Comparison of ENCODE assay signal across 8 cellular contexts in the genomic region with DNA sequence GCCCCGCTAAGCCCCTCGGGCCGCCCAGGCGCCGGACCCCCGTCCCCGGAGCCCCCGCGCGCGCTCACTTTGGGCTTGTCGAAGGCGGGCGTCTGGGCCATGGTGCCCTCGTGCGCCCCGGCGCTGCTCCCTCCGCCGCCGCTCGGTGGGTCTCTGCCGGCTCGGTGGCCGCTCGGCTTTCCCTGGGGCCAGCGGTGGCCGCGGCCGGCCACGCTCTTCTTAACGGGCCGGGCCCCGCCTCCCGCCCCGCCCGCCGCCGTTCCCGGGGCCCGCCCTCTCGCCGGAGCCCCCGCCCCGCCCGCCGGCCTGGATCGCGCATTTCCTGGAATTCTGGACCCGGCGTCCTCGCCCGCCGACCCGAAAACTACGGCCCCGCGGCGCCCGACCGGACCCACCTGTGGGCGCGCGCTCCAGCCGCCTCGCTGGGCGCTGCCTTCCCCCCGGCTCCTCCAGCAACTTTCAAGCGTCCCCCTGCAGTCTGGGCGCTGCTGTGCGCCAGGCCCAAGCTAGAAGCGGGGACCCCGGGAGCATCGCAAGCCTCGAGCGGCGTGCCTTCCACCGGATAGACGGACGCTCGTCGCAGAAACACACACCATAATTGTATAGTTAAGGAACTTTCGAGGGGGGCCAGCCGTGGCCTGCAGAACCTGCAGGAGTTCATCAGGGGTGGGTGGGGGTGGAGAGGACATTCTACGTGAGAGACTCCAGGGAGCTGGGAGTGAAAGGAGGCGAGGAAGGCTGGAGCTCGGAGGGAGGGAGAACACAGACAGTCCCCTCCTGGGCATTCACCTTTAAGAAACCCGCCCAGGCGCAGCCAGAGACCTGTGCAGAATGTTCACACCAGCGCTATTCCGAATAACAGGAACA. TPM values are rescaled to one million over a fixed set of nuclear protein-coding genes. Genes with fewer than 3 reads are reported as not detected.
DNase-seq lines count a peak whose midpoint lies in the region; ATAC-seq and TF ChIP-seq lines count a peak whose summit lies in the region.

A gene (minus strand): TSS at position 193 of the 867 bp plus-strand sequence. CDS start 92 bp downstream, at position 101.

- peak within 1 kb of the TSS; percentile 84 for H3K4me3 Mint-ChIP-seq in glutamatergic neuron (ENCODE audit: unreplicated experiment)

- ATAC-seq in HG02798 (IDR thresholded peaks at IDR 0.05; ENCODE audit: poor library complexity, unreplicated experiment): peak; percentile 30
- ATAC-seq in activated naive CD4-positive, alpha-beta T cell treated with anti-CD3 and anti-CD28 coated beads, Interleukin-2, amount 50 U/mL, for 72 hours: peak; percentile 38 to 75
- ATAC-seq in HG03196 (IDR thresholded peaks at IDR 0.05; ENCODE audit: unreplicated experiment): no peak

- H3K27me3 Mint-ChIP-seq in glutamatergic neuron (ENCODE audit: unreplicated experiment): peaks cover 23% of the 10 kb centered on the region

- H3K36me3 ChIP-seq in PC-9 (ENCODE audit: low read depth): no peaks in the 10 kb centered on the region

- peaks cover 4 to 11% of the 10 kb centered on the region in 2 donors for H3K36me3 Mint-ChIP-seq in activated naive CD4-positive, alpha-beta T cell treated with anti-CD3 and anti-CD28 coated beads, Interleukin-2, amount 50 U/mL, for 72 hours
- H3K36me3 Mint-ChIP-seq in glutamatergic neuron (ENCODE audit: unreplicated experiment): peaks cover 6% of the 10 kb centered on the region

- no peak within 1 kb of the TSS for H3K27ac ChIP-seq in PC-9

- H3K4me1 ChIP-seq in PC-9 (replicated peaks; ENCODE audit: insufficient read depth): peaks cover 15% of the 10 kb centered on the region; the same call in 1 of the 2 replicates

- peak within 1 kb of the TSS; percentile 82 for H2AFZ ChIP-seq in PC-9

- peak; percentile 88 for DNase-seq in DMS53 (lab: John Stamatoyannopoulos, UW)
- DNase-seq in PC-9: peak; percentile 48 to 63
- DNase-seq in activated naive CD4-positive, alpha-beta T cell treated with anti-CD3 and anti-CD28 coated beads, Interleukin-2, amount 50 U/mL, for 72 hours (ENCODE audit: low spot score in 2 of 2): peak; percentile 49 to 63
- DNase-seq in glutamatergic neuron: peak; percentile 55
- peak in 39 of 56 donors; percentile 9 to 68 (median 33) for DNase-seq in nucleus accumbens (lab: John Stamatoyannopoulos, UW)
- DNase-seq in pons (ENCODE audit: low spot score): no peak

- peaks cover 4% of the 10 kb centered on the region for H3K4me1 Mint-ChIP-seq in glutamatergic neuron (ENCODE audit: low read depth, unreplicated experiment)

- H3K79me2 ChIP-seq in PC-9 (ENCODE audit: low read depth): no peaks in the 10 kb centered on the region

- POLR2A ChIA-PET in PC-9 (lab: Charles Lee; ENCODE audit: unreplicated experiment): interaction anchor here (0.5 to 0.8 kb wide), 3 partner anchors 41 to 233 kb away, joined by 3 to 15 read pairs (median 8); no protein-coding TSS in a partner anchor

- no peaks in the 10 kb centered on the region for H3K9me2 ChIP-seq in PC-9 (ENCODE audit: insufficient read depth)

- no peaks in the 10 kb centered on the region for H3K9me3 ChIP-seq in PC-9 (ENCODE audit: insufficient read depth, low read depth)

- TF ChIP-seq CTCF in PC-9 (conservative IDR thresholded peaks at IDR 0.05) (no peak), glutamatergic neuron (IDR thresholded peaks at IDR 0.05; ENCODE audit: partially characterized antibody, unreplicated experiment) (no peak)

- CTCF ChIA-PET in PC-9 (lab: Charles Lee): interaction anchor here (1.0 kb wide), 1 partner anchor 32 kb away, joined by 6 read pairs; no protein-coding TSS in a partner anchor

- H3K4me3 ChIP-seq in PC-9: peak within 1 kb of the TSS; percentile 95

- peak within 1 kb of the TSS; percentile 99 for H3K4me2 ChIP-seq in PC-9

- H4K20me1 ChIP-seq in PC-9 (ENCODE audit: insufficient read depth): no peaks in the 10 kb centered on the region

- peaks cover 4% of the 10 kb centered on the region; the same call in 1 of the 2 replicates for H3F3A ChIP-seq in PC-9 (ENCODE audit: insufficient read depth, low read depth)

- no peaks in the 10 kb centered on the region for H3K27me3 ChIP-seq in PC-9 (ENCODE audit: insufficient read depth, low read depth)

- no TSS peak for BruUV-seq in PC-9 (replicated peaks; lab: Mats Ljungman, UMichigan)

- H3K9me3 Mint-ChIP-seq in activated naive CD4-positive, alpha-beta T cell treated with anti-CD3 and anti-CD28 coated beads, Interleukin-2, amount 50 U/mL, for 72 hours: peaks cover 0 to 11% of the 10 kb centered on the region in 2 donors
- peaks cover 6% of the 10 kb centered on the region for H3K9me3 Mint-ChIP-seq in glutamatergic neuron (ENCODE audit: unreplicated experiment)

- peak within 1 kb of the TSS; percentile 40 to 81 for H3K27ac Mint-ChIP-seq in activated naive CD4-positive, alpha-beta T cell treated with anti-CD3 and anti-CD28 coated beads, Interleukin-2, amount 50 U/mL, for 72 hours
- no peak within 1 kb of the TSS for H3K27ac Mint-ChIP-seq in glutamatergic neuron (ENCODE audit: unreplicated experiment)

- intact Hi-C loops in PC-9 (cut with micrococcal nuclease; ENCODE audit: unreplicated experiment): loop anchor here (1.0 kb wide), 1 partner anchor 9 kb away; no protein-coding TSS in a partner anchor

RNA-seq across cellular contexts. Expression of the gene that starts here (rescaled TPM):
- 28.2 and 32.9 TPM in 2 replicates for total RNA-seq in PC-9 (2021)
- total RNA-seq in activated naive CD4-positive, alpha-beta T cell treated with anti-CD3 and anti-CD28 coated beads, Interleukin-2, amount 50 U/mL, for 72 hours: 10 to 100 TPM; 33.4 to 54.9 TPM
- 3.1 TPM for total RNA-seq in glutamatergic neuron (ENCODE audit: unreplicated experiment)
